ENCODE assay signal across 19 cellular contexts in the genomic region with DNA sequence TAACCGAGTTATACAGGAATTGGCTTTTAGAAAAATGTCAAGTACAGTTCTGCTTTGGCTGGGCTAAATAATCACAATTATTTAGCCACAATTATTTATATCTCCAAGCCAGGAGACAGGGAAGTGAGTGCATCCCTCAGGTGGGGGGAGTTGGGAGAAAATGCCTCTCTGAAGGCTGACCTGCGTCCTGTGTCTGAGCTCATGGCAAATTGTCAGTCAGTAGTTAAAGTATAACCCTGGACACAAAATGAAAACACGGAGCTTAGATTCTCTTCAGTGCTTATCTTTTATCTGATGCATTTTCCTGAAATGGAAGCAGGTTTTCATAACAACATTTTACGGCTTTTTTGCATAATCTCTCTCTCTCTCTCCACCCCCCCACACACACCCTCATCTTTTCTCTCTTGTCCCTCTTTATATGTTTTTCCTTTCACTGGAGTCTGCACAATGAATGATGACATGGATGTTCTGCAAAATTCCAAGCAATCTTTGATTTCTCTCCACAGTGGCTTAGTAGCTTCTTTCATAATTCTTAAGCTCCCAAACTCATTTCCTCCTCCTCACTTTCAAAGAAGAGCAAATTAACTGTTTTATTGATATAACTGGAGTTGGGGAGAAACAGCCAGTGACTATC.
A peak's percentile ranks its signal among the peaks of the same experiment; 100 is the strongest.
DNase-seq lines count a peak whose midpoint lies in the region; ATAC-seq, FAIRE-seq and TF ChIP-seq lines count a peak whose summit lies in the region.
"Had no signal": no experiment of that assay in that cellular context is flagged by ENCODE, and none has a peak within 500 bp of the region (broad histone marks: within the 10 kb centered on the region; RNA-seq: fewer than 3 reads in every experiment).

No MANE protein-coding gene starts in this region.

- H3K27ac Mint-ChIP-seq in GM23338 (peak overlapping the region; percentile 64; the same call in 1 of the 2 replicates), progenitor cell of endocrine pancreas (no peak overlapping the region)
- H3K27ac Mint-ChIP-seq: CD4-positive, alpha-beta memory T cell had no signal

- BruUV-seq in endothelial cell of umbilical vein (replicated peaks; lab: Mats Ljungman, UMichigan) = no TSS peak

- H3K27ac ChIP-seq in GM23338 (ENCODE audit: low read depth) = no peak overlapping the region
- H3K27ac ChIP-seq in endothelial cell of umbilical vein (ENCODE audit: insufficient read depth, low read depth, low read length) = no peak overlapping the region
- H3K27ac ChIP-seq in mesenchymal stem cell (ENCODE audit: low read length, poor library complexity, severe bottlenecking) = peak overlapping the region; percentile 48
- H3K27ac ChIP-seq: BLaER1, SK-N-MC had no signal

- H3K36me3 ChIP-seq in GM23338 (ENCODE audit: insufficient read depth) = no peaks in the 10 kb centered on the region
- no peaks in the 10 kb centered on the region for H3K36me3 ChIP-seq in endothelial cell of umbilical vein (ENCODE audit: control insufficient read depth in 2 of 2, extremely low read depth in 1 of 2, insufficient read depth in 2 of 2, low read length in 2 of 2)
- no peaks in the 10 kb centered on the region for H3K36me3 ChIP-seq in mesenchymal stem cell (ENCODE audit: control insufficient read depth in 1 of 2, insufficient read depth in 2 of 2, low read depth in 1 of 2, low read length in 2 of 2)
- H3K36me3 ChIP-seq: BLaER1 had no signal

- H3K14ac ChIP-seq in mesenchymal stem cell (ENCODE audit: low read length in 2 of 2) = no peak overlapping the region

- TF ChIP-seq CTCF in GM23338 (conservative IDR thresholded peaks at IDR 0.05; ENCODE audit: low read depth in 2 of 2) = no peak
- TF ChIP-seq CTCF in endothelial cell of umbilical vein (IDR thresholded peaks at IDR 0.05; ENCODE audit: extremely low read depth in 1 of 2, insufficient read depth in 1 of 2, low read depth in 1 of 2, low read length in 2 of 2) = no peak
- TF ChIP-seq CTCF in progenitor cell of endocrine pancreas (IDR thresholded peaks at IDR 0.05; ENCODE audit: unreplicated experiment) = no peak

- H3K9ac ChIP-seq in endothelial cell of umbilical vein (replicated peaks; ENCODE audit: extremely low read depth, insufficient read depth, low read length) (no peak overlapping the region), mesenchymal stem cell (ENCODE audit: low read length) (no peak overlapping the region)
- H3K9ac ChIP-seq: BLaER1 had no signal

- H3K9me3 Mint-ChIP-seq in GM23338 = no peaks in the 10 kb centered on the region
- no peaks in the 10 kb centered on the region for H3K9me3 Mint-ChIP-seq in progenitor cell of endocrine pancreas (ENCODE audit: low read depth)

- H3K4me3 ChIP-seq in GM23338 = no peak overlapping the region
- H3K4me3 ChIP-seq in endothelial cell of umbilical vein (replicated peaks in 1 of 3; ENCODE audit: insufficient read depth in 1 of 3, low read depth in 1 of 3, low read length in 3 of 3) = no peak overlapping the region
- no peak overlapping the region for H3K4me3 ChIP-seq in mesenchymal stem cell (ENCODE audit: insufficient read depth in 1 of 2, low read depth in 1 of 2, low read length in 2 of 2)
- H3K4me3 ChIP-seq: BLaER1, K562, SK-N-MC had no signal

- no peak for TF ChIP-seq POLR2A in endothelial cell of umbilical vein (IDR thresholded peaks at IDR 0.05; ENCODE audit: low read depth, low read length)

- dilution Hi-C loops in endothelial cell of umbilical vein (cut with MboI; ENCODE audit: extremely low pct_ligation_motif_present, low sequenced_read_pairs) = no loop called here

- no peak overlapping the region for H3K4me2 ChIP-seq in GM23338
- H3K4me2 ChIP-seq in endothelial cell of umbilical vein (ENCODE audit: insufficient read depth, low read length) = no peak overlapping the region
- H3K4me2 ChIP-seq in mesenchymal stem cell (ENCODE audit: low read length, poor library complexity, severe bottlenecking) = no peak overlapping the region
- H3K4me2 ChIP-seq: BLaER1 had no signal

- no peak overlapping the region for H4K91ac ChIP-seq in mesenchymal stem cell (ENCODE audit: low read length)

- DNase-seq in GM23338 (ENCODE audit: low spot score) (no peak), endothelial cell of umbilical vein (ENCODE audit: low read depth, low spot score) (no peak), mesenchymal stem cell (peak; percentile 10), progenitor cell of endocrine pancreas (ENCODE audit: low spot score, unreplicated experiment) (no peak), NCI-H146 treated with DMSO at 0.1 percent for 48 hours (lab: John Stamatoyannopoulos, UW; ENCODE audit: unreplicated experiment) (no peak), LoVo (ENCODE audit: low spot score) (no peak)
- DNase-seq: Calu3; CD4-positive, alpha-beta memory T cell; HCEC 1CT; NCI-H1105; NCI-H1694 treated with DMSO at 0.1 percent for 48 hours; NCI-H510A; NCI-H748 treated with DMSO at 0.1 percent for 48 hours; NK-92 treated with Interleukin-12 subunit alpha and Interleukin-12 subunit beta, amount 100 ng/mL, for 24 hours; SHP77 had no signal

- no peak overlapping the region for H2AFZ ChIP-seq in GM23338
- H2AFZ ChIP-seq in endothelial cell of umbilical vein (ENCODE audit: low read depth, low read length) = peak overlapping the region; percentile 21
- no peak overlapping the region for H2AFZ ChIP-seq in mesenchymal stem cell (ENCODE audit: low read depth, low read length)

- no peak overlapping the region for H2BK120ac ChIP-seq in mesenchymal stem cell (ENCODE audit: low read depth, low read length)

- no peak overlapping the region for H3K23ac ChIP-seq in mesenchymal stem cell (ENCODE audit: low read length in 2 of 2)

- H3K18ac ChIP-seq in mesenchymal stem cell (ENCODE audit: low read depth in 1 of 2, low read length in 2 of 2) = peak overlapping the region in 1 of 2 experiments; percentile 81

- FAIRE-seq in endothelial cell of umbilical vein (lab: Jason Lieb, UNC) = no peak
- FAIRE-seq: K562 had no signal

- no peak overlapping the region for H2BK5ac ChIP-seq in mesenchymal stem cell (ENCODE audit: low read depth, low read length, poor library complexity, severe bottlenecking)

- H3K36me3 Mint-ChIP-seq in GM23338 (ENCODE audit: low read depth) = no peaks in the 10 kb centered on the region
- no peaks in the 10 kb centered on the region for H3K36me3 Mint-ChIP-seq in progenitor cell of endocrine pancreas (ENCODE audit: insufficient read depth)
- H3K36me3 Mint-ChIP-seq: CD4-positive, alpha-beta memory T cell had no signal

- H3K9me3 ChIP-seq in endothelial cell of umbilical vein (replicated peaks; ENCODE audit: control insufficient read depth, insufficient read depth, low read length) = no peaks in the 10 kb centered on the region
- no peaks in the 10 kb centered on the region for H3K9me3 ChIP-seq in mesenchymal stem cell (ENCODE audit: control insufficient read depth, low read length)
- H3K9me3 ChIP-seq: BLaER1 had no signal

- H4K8ac ChIP-seq in mesenchymal stem cell (ENCODE audit: low read length) = no peak overlapping the region

- H3K4me1 ChIP-seq in GM23338 (ENCODE audit: insufficient read depth) (no peaks in the 10 kb centered on the region), endothelial cell of umbilical vein (ENCODE audit: control insufficient read depth, extremely low read depth, insufficient read depth, low read length) (peaks cover under 1% of the 10 kb centered on the region), mesenchymal stem cell (ENCODE audit: control insufficient read depth, insufficient read depth, low read depth, low read length) (no peaks in the 10 kb centered on the region)
- H3K4me1 ChIP-seq: BLaER1 had no signal

- no peak overlapping the region for H2AK5ac ChIP-seq in mesenchymal stem cell (ENCODE audit: low read length, severe bottlenecking)

- peak overlapping the region in 1 of 2 experiments; percentile 58 for H3K4ac ChIP-seq in mesenchymal stem cell (ENCODE audit: low read depth in 1 of 2, low read length in 2 of 2)

- no peaks in the 10 kb centered on the region for H3K79me2 ChIP-seq in GM23338 (replicated peaks; ENCODE audit: insufficient read depth)
- H3K79me2 ChIP-seq in endothelial cell of umbilical vein (ENCODE audit: control insufficient read depth, insufficient read depth, low read length) = no peaks in the 10 kb centered on the region

- H3K27me3 ChIP-seq in GM23338 (ENCODE audit: insufficient read depth) (no peaks in the 10 kb centered on the region), endothelial cell of umbilical vein (ENCODE audit: control insufficient read depth in 2 of 2, insufficient read depth in 2 of 2, low read length in 2 of 2) (no peaks in the 10 kb centered on the region), mesenchymal stem cell (ENCODE audit: control insufficient read depth in 1 of 2, insufficient read depth in 1 of 2, low read length in 2 of 2) (no peaks in the 10 kb centered on the region)
- H3K27me3 ChIP-seq: BLaER1 had no signal

- H3K79me1 ChIP-seq in mesenchymal stem cell (replicated peaks; ENCODE audit: low read length, poor library complexity, severe bottlenecking) = no peaks in the 10 kb centered on the region

- WGBS in mesenchymal stem cell = 69% methylated on average over 3 of the region's 4 CpGs

- no peaks in the 10 kb centered on the region for H4K20me1 ChIP-seq in GM23338 (replicated peaks; ENCODE audit: insufficient read depth)
- H4K20me1 ChIP-seq in endothelial cell of umbilical vein (replicated peaks; ENCODE audit: control insufficient read depth, extremely low read depth, insufficient read depth, low read length) = no peaks in the 10 kb centered on the region
- H4K20me1 ChIP-seq: BLaER1 had no signal

- CTCF ChIA-PET in endothelial cell of umbilical vein (lab: Charles Lee) = interaction anchor here (1.1 to 2.9 kb wide), 2 partner anchors 11 to 14 kb away, joined by 4 to 6 read pairs; no protein-coding TSS in a partner anchor

- H2BK12ac ChIP-seq in mesenchymal stem cell (ENCODE audit: low read length in 2 of 2) = no peak overlapping the region

- intact Hi-C loops in endothelial cell of umbilical vein (cut with micrococcal nuclease) = no loop called here

- H3F3A ChIP-seq in GM23338 (replicated peaks; ENCODE audit: low read depth) = no peaks in the 10 kb centered on the region

- H3K9me1 ChIP-seq in endothelial cell of umbilical vein (replicated peaks; ENCODE audit: control insufficient read depth, extremely low read depth, insufficient read depth, low read length) = no peaks in the 10 kb centered on the region

- no peak for ATAC-seq in GM23338
- ATAC-seq in GM21825 (IDR thresholded peaks at IDR 0.05; ENCODE audit: unreplicated experiment) = no peak
- ATAC-seq: K562 had no signal

- H3K27me3 Mint-ChIP-seq in GM23338 (ENCODE audit: insufficient read depth, low read depth, poor library complexity) (peaks cover 4% of the 10 kb centered on the region), progenitor cell of endocrine pancreas (no peaks in the 10 kb centered on the region)

- POLR2A ChIA-PET in endothelial cell of umbilical vein (lab: Charles Lee) = no interaction called here

- no peak overlapping the region for H2BK15ac ChIP-seq in mesenchymal stem cell (ENCODE audit: low read depth, poor library complexity, severe bottlenecking)

- H3K4me1 Mint-ChIP-seq in GM23338 = peaks cover 2% of the 10 kb centered on the region; the same call in 1 of the 3 replicates
- peaks cover 19% of the 10 kb centered on the region for H3K4me1 Mint-ChIP-seq in progenitor cell of endocrine pancreas (ENCODE audit: low read depth)
- H3K4me1 Mint-ChIP-seq: CD4-positive, alpha-beta memory T cell had no signal

- peaks cover 3% of the 10 kb centered on the region; the same call in 1 of the 2 replicates for H3K9me2 ChIP-seq in GM23338 (ENCODE audit: insufficient read depth)

- H3K4me3 Mint-ChIP-seq in GM23338 = no peak overlapping the region
- peak overlapping the region; percentile 40 for H3K4me3 Mint-ChIP-seq in progenitor cell of endocrine pancreas (ENCODE audit: low read depth)
- H3K4me3 Mint-ChIP-seq: CD4-positive, alpha-beta memory T cell had no signal
